Comparison of ENCODE assay signal across 19 cellular contexts in genomic region chr13:96218475-96218874, GRCh38.
"Had no signal": no experiment of that assay in that cellular context is flagged by ENCODE, and none has a peak within 500 bp of the region (broad histone marks: within the 10 kb centered on the region; RNA-seq: fewer than 3 reads in every experiment).

No MANE protein-coding gene starts in this region.

- H3K79me2 ChIP-seq: parathyroid adenoma had no signal

- H3K27me3 ChIP-seq: colonic mucosa, dorsolateral prefrontal cortex, esophagus squamous epithelium, gastroesophageal sphincter, spleen, upper lobe of left lung had no signal

- H3K36me3 ChIP-seq: colonic mucosa, esophagus squamous epithelium, gastroesophageal sphincter, spleen, upper lobe of left lung had no signal

- H3K27ac ChIP-seq: colonic mucosa, dorsolateral prefrontal cortex, esophagus squamous epithelium, parathyroid adenoma, spleen, upper lobe of left lung had no signal

- ATAC-seq: activated CD8-positive, alpha-beta T cell treated with anti-CD3 and anti-CD28 coated beads, Interleukin-2, amount 10 ng/mL, durations not matched to agents 7 days and 5 days; effector memory CD8-positive, alpha-beta T cell; gastroesophageal sphincter; natural killer cell treated with Interleukin-12 subunit alpha and Interleukin-12 subunit beta and Interleukin-15 and Interleukin-18, amount 100 ng/mL, for 72 hours had no signal

- H3K9me3 ChIP-seq: colonic mucosa, esophagus squamous epithelium, gastroesophageal sphincter, spleen, upper lobe of left lung had no signal

- DNase-seq: activated CD4-positive, alpha-beta T cell treated with anti-CD3 and anti-CD28 coated beads for 1 hour; activated CD4-positive, alpha-beta T cell treated with anti-CD3 and anti-CD28 coated beads, Interleukin-2, amount 50 U/mL, for 1 hour; activated CD8-positive, alpha-beta T cell treated with anti-CD3 and anti-CD28 coated beads, Interleukin-2, amount 10 ng/mL, durations not matched to agents 7 days and 5 days; activated gamma-delta T cell treated with Interleukin-2 at 50 U/mL for 16 hours; aorta; colonic mucosa; dorsolateral prefrontal cortex; effector memory CD8-positive, alpha-beta T cell; esophagus squamous epithelium; spleen; stimulated activated CD4-positive, alpha-beta T cell treated with anti-CD3 and anti-CD28 coated beads, Interleukin-4, amount 100 ng/mL, for 1 hour; stimulated activated naive CD4-positive, alpha-beta T cell treated with Interleukin-2 at 50 U/mL for 16 hours; T-helper 9 cell; upper lobe of left lung had no signal

- H3K4me3 ChIP-seq: colonic mucosa, dorsolateral prefrontal cortex, esophagus squamous epithelium, gastroesophageal sphincter, spleen, upper lobe of left lung had no signal

- H3K9ac ChIP-seq: parathyroid adenoma had no signal

- H3K4me1 ChIP-seq: colonic mucosa, esophagus squamous epithelium, parathyroid adenoma, spleen, upper lobe of left lung had no signal

- FAIRE-seq: endothelial cell of umbilical vein, keratinocyte had no signal

- H2AFZ ChIP-seq: parathyroid adenoma had no signal
